ENCODE assay signal across 8 cellular contexts in the genomic region with DNA sequence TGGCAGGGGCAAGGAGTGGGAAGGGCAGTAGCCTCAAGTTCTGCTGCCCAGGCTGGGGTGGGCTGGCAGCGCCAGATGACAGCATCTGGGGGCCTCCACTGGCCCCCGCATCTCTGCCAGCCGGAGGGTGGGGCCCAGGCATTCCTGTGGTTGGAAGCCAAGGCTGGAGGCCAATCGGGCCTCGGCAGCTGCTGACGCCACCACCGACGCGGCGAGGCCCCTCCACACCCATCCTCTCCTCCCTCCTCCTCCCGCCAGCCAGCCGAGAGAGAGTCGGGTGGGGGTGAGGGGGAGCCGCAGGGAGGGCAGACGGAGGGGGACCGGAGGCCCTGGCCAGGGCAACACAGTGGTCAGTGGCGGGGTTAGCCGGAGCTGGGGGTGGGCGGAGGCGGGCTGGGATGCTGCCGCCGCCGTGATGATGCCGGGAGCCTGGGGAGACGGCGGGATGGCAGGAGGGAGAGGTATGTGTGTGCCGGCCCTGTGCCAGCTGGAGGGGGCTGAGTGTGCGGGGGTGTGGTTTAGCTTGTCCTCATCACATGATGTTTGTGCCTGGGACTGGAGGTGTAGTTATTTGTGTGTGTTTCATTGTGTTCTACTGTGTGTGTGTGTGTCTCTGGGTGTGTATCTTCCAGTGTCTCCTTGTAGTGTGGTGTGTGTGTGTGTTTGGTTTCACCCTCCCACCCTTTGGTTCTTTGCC. TPM values are rescaled to one million over a fixed set of nuclear protein-coding genes. Genes with fewer than 3 reads are reported as not detected.
A peak's percentile ranks its signal among the peaks of the same experiment; 100 is the strongest.
DNase-seq lines count a peak whose midpoint lies in the region; ATAC-seq and TF ChIP-seq lines count a peak whose summit lies in the region.

No MANE protein-coding gene starts in this region.

- ATAC-seq in mucosa of descending colon (peak; percentile 74), aorta (ENCODE audit: low FRiP score) (peak; percentile 93), T-helper 17 cell (no peak), HG02884 (IDR thresholded peaks at IDR 0.05; ENCODE audit: unreplicated experiment) (no peak)

- H3K9me3 ChIP-seq in mucosa of descending colon (no peaks in the 10 kb centered on the region), aorta (ENCODE audit: control insufficient read depth, low read length) (no peaks in the 10 kb centered on the region), T-helper 17 cell (ENCODE audit: control insufficient read depth, low read length, poor library complexity, severe bottlenecking) (no peaks in the 10 kb centered on the region)

- 5% methylated on average over 19 to 28 of the region's 28 CpGs for WGBS in aorta, 2 donors

- peaks cover 14% of the 10 kb centered on the region for H3K36me3 Mint-ChIP-seq in T-helper 17 cell (ENCODE audit: low read depth)

- H3K27ac ChIP-seq in aorta (ENCODE audit: low read depth in 1 of 2, low read length in 2 of 2) = peak overlapping the region; percentile 91 to 99

- no peak overlapping the region for H3K27ac Mint-ChIP-seq in T-helper 17 cell

- intact Hi-C loops in mucosa of descending colon (cut with DNase I, micrococcal nuclease) = no loop called here
- intact Hi-C loops in aorta (cut with DNase I) = loop anchor here (2.0 kb wide), 2 partner anchors 14 to 36 kb away; partner anchors contain the start of gene ARHGAP23 (in 1 of the 2)

- no peaks in the 10 kb centered on the region for H3K36me3 ChIP-seq in mucosa of descending colon (ENCODE audit: low read depth)
- peaks cover 0 to 4% of the 10 kb centered on the region in 2 donors for H3K36me3 ChIP-seq in aorta (ENCODE audit: control insufficient read depth in 1 of 2, insufficient read depth in 2 of 2, low read length in 1 of 2)

- DNase-seq in D341Med (ENCODE audit: low spot score) = peak; percentile 78
- DNase-seq in NCI-H510A treated with DMSO at 0.1 percent for 48 hours (lab: John Stamatoyannopoulos, UW) = peak; percentile 45
- DNase-seq in epidermal melanocyte (ENCODE audit: insufficient read length, low spot score) = peak; percentile 86
- peak; percentile 40 to 80 (median 73) for DNase-seq in mucosa of descending colon
- DNase-seq in aorta = peak; percentile 93 to 96
- no peak for DNase-seq in T-helper 17 cell
- DNase-seq in MV-4-11 (lab: John Stamatoyannopoulos, UW) = no peak

- H3K27me3 ChIP-seq in aorta (ENCODE audit: control insufficient read depth in 1 of 2, insufficient read depth in 2 of 2, low read length in 1 of 2) = no peaks in the 10 kb centered on the region

- no peak for TF ChIP-seq CTCF in mucosa of descending colon (IDR thresholded peaks at IDR 0.05)

- no peak overlapping the region for H3K4me3 Mint-ChIP-seq in T-helper 17 cell

- H3K4me1 Mint-ChIP-seq in T-helper 17 cell = no peaks in the 10 kb centered on the region

- H3K4me3 ChIP-seq in mucosa of descending colon (no peak overlapping the region), aorta (ENCODE audit: low read length in 2 of 2) (peak overlapping the region in 1 of 2 donors; percentile 56)

- H3K4me1 ChIP-seq in mucosa of descending colon (ENCODE audit: low read depth) (no peaks in the 10 kb centered on the region), aorta (ENCODE audit: control insufficient read depth in 1 of 2, insufficient read depth in 2 of 2, low read length in 2 of 2) (peaks cover 0 to 2% of the 10 kb centered on the region in 2 donors)

- H3K27me3 Mint-ChIP-seq in T-helper 17 cell = peaks cover 34% of the 10 kb centered on the region

RNA-seq across cellular contexts. Expression of gene ARHGAP23, which starts 36.6 kb away (rescaled TPM):
- total RNA-seq in mucosa of descending colon (10 to 100 TPM in 2 of 3 donors, 1 to 10 TPM in 1; 6.1 to 44.6 (median 12.6) TPM), aorta (100 to 1,000 TPM; 110 to 126 TPM), T-helper 17 cell (under 1 TPM; 0.39 to 0.47 TPM)
- polyA plus RNA-seq in aorta = 10 to 100 TPM in 1 of 2 donors, 1 to 10 TPM in 1; 6.9 to 31.6 TPM

Comparison
In these comparisons a context has a peak if more than half of its experiments do, and no peak if none do; other contexts are left out.
1. DNase-seq: peak in D341Med (single experiment), NCI-H510A treated with DMSO at 0.1 percent for 48 hours (single experiment), epidermal melanocyte (single experiment), mucosa of descending colon (3 of 3) and aorta (2 of 2); none in T-helper 17 cell (0 of 3) and MV-4-11 (single experiment).
2. ATAC-seq: peak in mucosa of descending colon (single experiment) and aorta (single experiment); none in T-helper 17 cell (single experiment) and HG02884 (single experiment).
3. RNA of gene ARHGAP23, which starts 36.6 kb away (total RNA-seq): 110 to 126 TPM in aorta and 6.1 to 44.6 TPM in mucosa of descending colon; 0.39 to 0.47 TPM in T-helper 17 cell; every median in the first group is over 4 times any median in the second.
4. intact Hi-C loops: an anchor here in aorta (2.0 kb wide); none called in mucosa of descending colon.